Comparison of ENCODE assay signal across 8 cellular contexts in genomic region chr11:29962243-29962642, GRCh38. TPM values are rescaled to one million over a fixed set of nuclear protein-coding genes. Genes with fewer than 3 reads are reported as not detected.
DNase-seq lines count a peak whose midpoint lies in the region; ATAC-seq and TF ChIP-seq lines count a peak whose summit lies in the region.

No MANE protein-coding gene starts in this region.

- no peaks in the 10 kb centered on the region for H3K27me3 Mint-ChIP-seq in neural crest cell (ENCODE audit: low read depth)

- H3K27me3 ChIP-seq in Panc1 (ENCODE audit: control insufficient read depth, insufficient read depth, low read length) (no peaks in the 10 kb centered on the region), tibial nerve (no peaks in the 10 kb centered on the region)

- in situ Hi-C loops in Panc1 (cut with HindIII; ENCODE audit: low pct_unique_long_range_greater_than_20kb, low sequenced_read_pairs): no loop called here

- H3K4me3 ChIP-seq in Panc1 (ENCODE audit: low read depth in 2 of 2, low read length in 2 of 2) (no peak overlapping the region), tibial nerve (no peak overlapping the region)

- POLR2A ChIA-PET in Panc1 (lab: Charles Lee): no interaction called here

- H3K4me1 Mint-ChIP-seq in neural crest cell: peaks cover 23% of the 10 kb centered on the region

- DNase-seq in NCI-H2171 treated with DMSO at 0.1 percent for 48 hours (lab: John Stamatoyannopoulos, UW): peak; percentile 15
- no peak for DNase-seq in NCI-H2171 (lab: John Stamatoyannopoulos, UW)
- DNase-seq in Panc1 (ENCODE audit: low read depth, low spot score): no peak
- no peak for DNase-seq in neural crest cell (ENCODE audit: low read depth, low spot score)
- DNase-seq in tibial nerve (ENCODE audit: low spot score in 2 of 2): no peak
- no peak for DNase-seq in DMS153 (lab: John Stamatoyannopoulos, UW)

- WGBS in tibial nerve, 2 donors: 75 to 79% methylated on average over 2 of the region's 2 CpGs

- intact Hi-C loops in Panc1 (cut with micrococcal nuclease; ENCODE audit: unreplicated experiment): no loop called here

- TF ChIP-seq EP300 in tibial nerve (IDR thresholded peaks at IDR 0.05): no peak

- H3K4me1 ChIP-seq in Panc1 (ENCODE audit: control insufficient read depth, insufficient read depth, low read length) (no peaks in the 10 kb centered on the region), tibial nerve (no peaks in the 10 kb centered on the region)

- H3K36me3 ChIP-seq in Panc1 (ENCODE audit: control insufficient read depth, insufficient read depth, low read length) (no peaks in the 10 kb centered on the region), tibial nerve (no peaks in the 10 kb centered on the region)

- no TSS peak for BruUV-seq in Panc1 (replicated peaks; lab: Mats Ljungman, UMichigan)

- no peak overlapping the region for H3K27ac Mint-ChIP-seq in neural crest cell (ENCODE audit: unreplicated experiment)

- H3K9me3 Mint-ChIP-seq in neural crest cell: no peaks in the 10 kb centered on the region

- TF ChIP-seq CTCF in Panc1 (IDR thresholded peaks at IDR 0.05) (peak; percentile 27; the same call in 1 of the 2 replicates), neural crest cell (conservative IDR thresholded peaks at IDR 0.05) (peak; percentile 58), tibial nerve (IDR thresholded peaks at IDR 0.05) (no peak)

- H3K27ac ChIP-seq in Panc1 (ENCODE audit: low read length) (no peak overlapping the region), tibial nerve (no peak overlapping the region)

- H3K9me3 ChIP-seq in Panc1 (ENCODE audit: control insufficient read depth, insufficient read depth, low read depth, low read length) (no peaks in the 10 kb centered on the region), tibial nerve (no peaks in the 10 kb centered on the region)

- no peak for TF ChIP-seq POLR2A in tibial nerve (IDR thresholded peaks at IDR 0.05)

- H3K36me3 Mint-ChIP-seq in neural crest cell (ENCODE audit: low read depth): no peaks in the 10 kb centered on the region

- CTCF ChIA-PET in Panc1 (lab: Charles Lee): interaction anchor here (0.7 kb wide), 1 partner anchor 11 kb away, joined by 6 read pairs; no protein-coding TSS in a partner anchor

- peak; percentile 84 for ATAC-seq in HG02759 (IDR thresholded peaks at IDR 0.05; ENCODE audit: unreplicated experiment)
- no peak for ATAC-seq in Panc1
- ATAC-seq in HG02571 (IDR thresholded peaks at IDR 0.05; ENCODE audit: unreplicated experiment): no peak

- no peak overlapping the region for H3K4me3 Mint-ChIP-seq in neural crest cell

RNA-seq across cellular contexts. Expression of gene KCNA4, which starts 54.6 kb away (rescaled TPM):
- not detected for total RNA-seq in Panc1 (2021; ENCODE audit: unreplicated experiment)
- not detected for polyA plus RNA-seq in Panc1 (2012; ENCODE audit: insufficient read length)
- 1.2 TPM in 2 replicates for total RNA-seq in neural crest cell
- 1 to 10 TPM in 1 of 4 donors, under 1 TPM in 3; 0.21 to 2.4 (median 0.44) TPM for total RNA-seq in tibial nerve

Comparison
In these comparisons a context has a peak if more than half of its experiments do, and no peak if none do; other contexts are left out.
1. CTCF ChIP-seq: peak in Panc1 (single experiment) and neural crest cell (single experiment); none in tibial nerve (0 of 5).